ENCODE assay signal across 1 cellular context in the genomic region with DNA sequence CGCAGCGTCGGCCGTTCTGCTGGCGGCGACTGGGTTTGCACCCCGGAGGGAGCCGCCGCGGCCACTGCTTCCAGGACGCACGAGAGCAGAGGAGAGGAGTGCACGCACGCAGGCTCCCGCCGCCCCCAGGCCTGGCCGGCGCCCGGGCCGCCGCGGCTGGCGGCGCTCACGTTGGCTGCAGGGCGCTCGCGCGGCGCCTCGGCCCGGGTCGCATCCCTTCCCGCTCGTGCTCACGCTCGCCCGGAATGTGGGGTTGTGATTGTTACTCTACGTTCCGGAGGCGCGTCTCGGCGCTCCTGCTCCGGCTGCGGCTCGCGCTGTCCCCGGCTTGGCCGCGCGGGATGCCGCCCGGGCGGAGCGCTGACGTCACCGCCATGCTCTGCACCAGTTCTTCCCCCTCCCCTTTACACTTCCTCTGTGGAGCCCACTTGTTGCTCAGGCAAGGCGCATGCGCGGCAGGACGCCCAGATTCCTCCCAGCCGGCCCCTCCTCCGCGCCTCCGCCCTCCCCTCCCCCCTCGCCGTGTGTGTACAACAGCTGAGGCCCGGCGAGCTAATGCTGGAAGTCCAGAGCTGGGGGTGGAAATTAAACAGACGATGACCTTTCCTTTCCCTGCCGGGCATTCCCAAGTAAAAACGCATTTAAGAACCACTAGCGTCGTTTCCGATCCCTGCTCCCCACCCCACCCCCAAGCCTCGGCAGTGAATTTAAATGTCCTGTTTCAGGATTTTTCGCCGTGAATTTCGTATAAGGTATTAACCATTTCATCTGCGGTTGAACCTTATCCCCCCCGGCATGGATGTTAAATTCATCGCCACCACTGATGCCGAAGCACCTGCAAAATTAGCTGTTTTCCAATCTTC.
TF ChIP-seq lines count a peak whose summit lies in the region.

Gene IRF2BPL, minus strand, starts transcription at position 325 of the 863 bp plus-strand sequence. CDS start 916 bp downstream, outside the sequence.

TF ChIP-seq in HepG2, 621 proteins besides CTCF, POLR2A, EP300 and RAD21 (continued from another document):
- no peak for TF ChIP-seq DZIP1 (CRISPR knock-in tag; IDR thresholded peaks at IDR 0.05)
- no peak for TF ChIP-seq ZNF737 (CRISPR knock-in tag; IDR thresholded peaks at IDR 0.05; ENCODE audit: borderline replicate concordance)
- TF ChIP-seq NKX3-1 (CRISPR knock-in tag; IDR thresholded peaks at IDR 0.05): no peak; the same call in 1 of the 2 replicates
- no peak for TF ChIP-seq HBP1 (CRISPR knock-in tag; IDR thresholded peaks at IDR 0.05; ENCODE audit: low read depth)
- TF ChIP-seq SIX4 (CRISPR knock-in tag; IDR thresholded peaks at IDR 0.05): no peak; the same call in 1 of the 2 replicates
- peak; percentile 52; the same call in 1 of the 2 replicates for TF ChIP-seq STAT5B (CRISPR knock-in tag; IDR thresholded peaks at IDR 0.05)
- TF ChIP-seq ZNF782 (CRISPR knock-in tag; IDR thresholded peaks at IDR 0.05; ENCODE audit: borderline replicate concordance): no peak
- no peak; the same call in 1 of the 2 replicates for TF ChIP-seq ZNF777 (CRISPR knock-in tag; IDR thresholded peaks at IDR 0.05)
- no peak for TF ChIP-seq ZSCAN5A (CRISPR knock-in tag; IDR thresholded peaks at IDR 0.05; ENCODE audit: borderline replicate concordance)
- no peak for TF ChIP-seq ZNF891 (CRISPR knock-in tag; IDR thresholded peaks at IDR 0.05)
- TF ChIP-seq SP4 (CRISPR knock-in tag; IDR thresholded peaks at IDR 0.05): no peak
- peak; percentile 87 for TF ChIP-seq SP5 (CRISPR knock-in tag; IDR thresholded peaks at IDR 0.05; ENCODE audit: borderline replicate concordance, low read depth)
- TF ChIP-seq, protein P1, sequence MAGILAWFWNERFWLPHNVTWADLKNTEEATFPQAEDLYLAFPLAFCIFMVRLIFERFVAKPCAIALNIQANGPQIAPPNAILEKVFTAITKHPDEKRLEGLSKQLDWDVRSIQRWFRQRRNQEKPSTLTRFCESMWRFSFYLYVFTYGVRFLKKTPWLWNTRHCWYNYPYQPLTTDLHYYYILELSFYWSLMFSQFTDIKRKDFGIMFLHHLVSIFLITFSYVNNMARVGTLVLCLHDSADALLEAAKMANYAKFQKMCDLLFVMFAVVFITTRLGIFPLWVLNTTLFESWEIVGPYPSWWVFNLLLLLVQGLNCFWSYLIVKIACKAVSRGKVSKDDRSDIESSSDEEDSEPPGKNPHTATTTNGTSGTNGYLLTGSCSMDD (CRISPR knock-in tag; IDR thresholded peaks at IDR 0.05): no peak
- TF ChIP-seq, protein P2, sequence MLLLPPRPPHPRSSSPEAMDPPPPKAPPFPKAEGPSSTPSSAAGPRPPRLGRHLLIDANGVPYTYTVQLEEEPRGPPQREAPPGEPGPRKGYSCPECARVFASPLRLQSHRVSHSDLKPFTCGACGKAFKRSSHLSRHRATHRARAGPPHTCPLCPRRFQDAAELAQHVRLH (CRISPR knock-in tag; IDR thresholded peaks at IDR 0.05; ENCODE audit: borderline replicate concordance, low read depth): 0 out of 2 replicates have a peak, but pooled peaks have one; percentile 26
- peak; percentile 75 for TF ChIP-seq MAX (IDR thresholded peaks at IDR 0.05)
- peak; percentile 83; the same call in 1 of the 2 replicates for TF ChIP-seq MED13 (CRISPR knock-in tag; IDR thresholded peaks at IDR 0.05)
- TF ChIP-seq KLF12 (CRISPR knock-in tag; IDR thresholded peaks at IDR 0.05; ENCODE audit: borderline replicate concordance): peak; percentile 68; the same call in 1 of the 2 replicates
- no peak for TF ChIP-seq CAMTA2 (CRISPR knock-in tag; IDR thresholded peaks at IDR 0.05; ENCODE audit: borderline replicate concordance)
- TF ChIP-seq ETS1 (CRISPR knock-in tag; IDR thresholded peaks at IDR 0.05): no peak
- peak; percentile 25; the same call in 1 of the 2 replicates for TF ChIP-seq ZNF672 (CRISPR knock-in tag; IDR thresholded peaks at IDR 0.05)
- no peak for TF ChIP-seq ZNF7 (CRISPR knock-in tag; IDR thresholded peaks at IDR 0.05)
- TF ChIP-seq ZNF598 (CRISPR knock-in tag; IDR thresholded peaks at IDR 0.05; ENCODE audit: borderline replicate concordance): no peak
- TF ChIP-seq, protein P3, sequence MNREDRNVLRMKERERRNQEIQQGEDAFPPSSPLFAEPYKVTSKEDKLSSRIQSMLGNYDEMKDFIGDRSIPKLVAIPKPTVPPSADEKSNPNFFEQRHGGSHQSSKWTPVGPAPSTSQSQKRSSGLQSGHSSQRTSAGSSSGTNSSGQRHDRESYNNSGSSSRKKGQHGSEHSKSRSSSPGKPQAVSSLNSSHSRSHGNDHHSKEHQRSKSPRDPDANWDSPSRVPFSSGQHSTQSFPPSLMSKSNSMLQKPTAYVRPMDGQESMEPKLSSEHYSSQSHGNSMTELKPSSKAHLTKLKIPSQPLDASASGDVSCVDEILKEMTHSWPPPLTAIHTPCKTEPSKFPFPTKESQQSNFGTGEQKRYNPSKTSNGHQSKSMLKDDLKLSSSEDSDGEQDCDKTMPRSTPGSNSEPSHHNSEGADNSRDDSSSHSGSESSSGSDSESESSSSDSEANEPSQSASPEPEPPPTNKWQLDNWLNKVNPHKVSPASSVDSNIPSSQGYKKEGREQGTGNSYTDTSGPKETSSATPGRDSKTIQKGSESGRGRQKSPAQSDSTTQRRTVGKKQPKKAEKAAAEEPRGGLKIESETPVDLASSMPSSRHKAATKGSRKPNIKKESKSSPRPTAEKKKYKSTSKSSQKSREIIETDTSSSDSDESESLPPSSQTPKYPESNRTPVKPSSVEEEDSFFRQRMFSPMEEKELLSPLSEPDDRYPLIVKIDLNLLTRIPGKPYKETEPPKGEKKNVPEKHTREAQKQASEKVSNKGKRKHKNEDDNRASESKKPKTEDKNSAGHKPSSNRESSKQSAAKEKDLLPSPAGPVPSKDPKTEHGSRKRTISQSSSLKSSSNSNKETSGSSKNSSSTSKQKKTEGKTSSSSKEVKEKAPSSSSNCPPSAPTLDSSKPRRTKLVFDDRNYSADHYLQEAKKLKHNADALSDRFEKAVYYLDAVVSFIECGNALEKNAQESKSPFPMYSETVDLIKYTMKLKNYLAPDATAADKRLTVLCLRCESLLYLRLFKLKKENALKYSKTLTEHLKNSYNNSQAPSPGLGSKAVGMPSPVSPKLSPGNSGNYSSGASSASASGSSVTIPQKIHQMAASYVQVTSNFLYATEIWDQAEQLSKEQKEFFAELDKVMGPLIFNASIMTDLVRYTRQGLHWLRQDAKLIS (CRISPR knock-in tag; IDR thresholded peaks at IDR 0.05): no peak
- no peak for TF ChIP-seq ELK4 (CRISPR knock-in tag; IDR thresholded peaks at IDR 0.05; ENCODE audit: borderline replicate concordance)
- TF ChIP-seq ZNF124 (CRISPR knock-in tag; IDR thresholded peaks at IDR 0.05): no peak
- TF ChIP-seq ZNF333 (CRISPR knock-in tag; IDR thresholded peaks at IDR 0.05; ENCODE audit: borderline replicate concordance): no peak
- TF ChIP-seq, protein P4, sequence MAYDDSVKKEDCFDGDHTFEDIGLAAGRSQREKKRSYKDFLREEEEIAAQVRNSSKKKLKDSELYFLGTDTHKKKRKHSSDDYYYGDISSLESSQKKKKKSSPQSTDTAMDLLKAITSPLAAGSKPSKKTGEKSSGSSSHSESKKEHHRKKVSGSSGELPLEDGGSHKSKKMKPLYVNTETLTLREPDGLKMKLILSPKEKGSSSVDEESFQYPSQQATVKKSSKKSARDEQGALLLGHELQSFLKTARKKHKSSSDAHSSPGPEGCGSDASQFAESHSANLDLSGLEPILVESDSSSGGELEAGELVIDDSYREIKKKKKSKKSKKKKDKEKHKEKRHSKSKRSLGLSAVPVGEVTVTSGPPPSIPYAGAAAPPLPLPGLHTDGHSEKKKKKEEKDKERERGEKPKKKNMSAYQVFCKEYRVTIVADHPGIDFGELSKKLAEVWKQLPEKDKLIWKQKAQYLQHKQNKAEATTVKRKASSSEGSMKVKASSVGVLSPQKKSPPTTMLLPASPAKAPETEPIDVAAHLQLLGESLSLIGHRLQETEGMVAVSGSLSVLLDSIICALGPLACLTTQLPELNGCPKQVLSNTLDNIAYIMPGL (CRISPR knock-in tag; IDR thresholded peaks at IDR 0.05; ENCODE audit: borderline replicate concordance in 1 of 2, low read depth in 1 of 2): peak in 1 of 2 experiments; percentile 63; a peak in 2 of 4 replicates
TF ChIP-seq in HepG2: peak in this region for 235.
